ENCODE assay signal across 8 cellular contexts in genomic region chr10:102399217-102400021, GRCh38. TPM values are rescaled to one million over a fixed set of nuclear protein-coding genes. Genes with fewer than 3 reads are reported as not detected.
DNase-seq lines count a peak whose midpoint lies in the region; ATAC-seq and TF ChIP-seq lines count a peak whose summit lies in the region.

No MANE protein-coding gene starts in this region.

- DNase-seq in ELR (ENCODE audit: low read depth) (peak; percentile 86), M059J (ENCODE audit: low read depth) (peak; percentile 78), SK-N-SH (peak; percentile 95), head of caudate nucleus (peak; percentile 80 to 95 (median 91)), ovary (peak; percentile 85 to 94 (median 90))

- H3K9me3 Mint-ChIP-seq in activated naive CD8-positive, alpha-beta T cell (ENCODE audit: low read depth), result no peaks in the 10 kb centered on the region

- H3K9me2 ChIP-seq in SK-N-SH, result no peaks in the 10 kb centered on the region

- no peaks in the 10 kb centered on the region for H3K27me3 Mint-ChIP-seq in activated naive CD8-positive, alpha-beta T cell

- peak overlapping the region; percentile 92 for H3K4me3 Mint-ChIP-seq in activated naive CD8-positive, alpha-beta T cell

- CTCF ChIA-PET in SK-N-SH (lab: Yijun Ruan, JAX), result interaction anchor here (0.6 to 16.5 kb wide), 52 partner anchors 8 to 280 kb away, joined by 3 to 359 read pairs (median 5); partner anchors contain the start of genes ACTR1A, C10orf95, CUEDC2 and ELOVL3

- POLR2A ChIA-PET in SK-N-SH (lab: Yijun Ruan, JAX), result interaction anchor here (0.9 to 1.5 kb wide), 5 partner anchors 14 to 173 kb away, joined by 3 to 5 read pairs (median 3); partner anchors contain the start of genes CUEDC2, ELOVL3 and FBXL15

- H3K4me1 Mint-ChIP-seq in activated naive CD8-positive, alpha-beta T cell (ENCODE audit: low read depth), result peaks cover 32% of the 10 kb centered on the region

- H3K27ac ChIP-seq in SK-N-SH (ENCODE audit: low read depth in 2 of 2, low read length in 1 of 2), result peak overlapping the region in 1 of 2 experiments; percentile 71; a peak in 1 of 4 replicates
- peak overlapping the region; percentile 90 to 92 for H3K27ac ChIP-seq in ovary
- peak overlapping the region; percentile 69 for H3K27ac ChIP-seq in thymus (ENCODE audit: low read depth)

- H3K36me3 ChIP-seq in SK-N-SH (replicated peaks in 1 of 2; ENCODE audit: control insufficient read depth in 1 of 2, insufficient read depth in 2 of 2, low read length in 1 of 2), result no peaks in the 10 kb centered on the region
- no peaks in the 10 kb centered on the region for H3K36me3 ChIP-seq in ovary
- peaks cover 9% of the 10 kb centered on the region for H3K36me3 ChIP-seq in thymus (ENCODE audit: control insufficient read depth, insufficient read depth)

- TF ChIP-seq CTCF in SK-N-SH (IDR thresholded peaks at IDR 0.05) (peak; percentile 87), ovary (IDR thresholded peaks at IDR 0.05) (peak; percentile 98 to 99 (median 98))

- H3K4me3 ChIP-seq in SK-N-SH (ENCODE audit: low read depth in 2 of 2, low read length in 1 of 2) (peak overlapping the region; percentile 49 to 64), ovary (peak overlapping the region; percentile 55), thymus (ENCODE audit: low read length) (peak overlapping the region; percentile 51)

- TF ChIP-seq RAD21 in SK-N-SH (IDR thresholded peaks at IDR 0.05; ENCODE audit: low read length), result peak; percentile 55

- ATAC-seq in GM21825 (IDR thresholded peaks at IDR 0.05; ENCODE audit: unreplicated experiment), result peak; percentile 40

- H3K27ac Mint-ChIP-seq in activated naive CD8-positive, alpha-beta T cell, result peak overlapping the region; percentile 54

- intact Hi-C loops in head of caudate nucleus (cut with DNase I) (no loop called here), ovary (cut with DNase I) (loop anchor here in 1 of 4 donors (5.0 to 10.0 kb wide), 3 partner anchors 83 to 185 kb away; no protein-coding TSS in a partner anchor)

- H3K79me2 ChIP-seq in SK-N-SH (ENCODE audit: insufficient read depth), result peaks cover 5% of the 10 kb centered on the region; the same call in 1 of the 2 replicates

- TF ChIP-seq POLR2A in ovary (IDR thresholded peaks at IDR 0.05), result peak; percentile 63

- H3K4me1 ChIP-seq in SK-N-SH (ENCODE audit: control insufficient read depth in 1 of 2, insufficient read depth in 2 of 2, low read depth in 1 of 2, low read length in 1 of 2), result peaks cover 0 to 23% of the 10 kb centered on the region in 2 experiments; a peak in 1 of 4 replicates
- H3K4me1 ChIP-seq in ovary (ENCODE audit: insufficient read depth), result peaks cover 11% of the 10 kb centered on the region
- peaks cover 3% of the 10 kb centered on the region for H3K4me1 ChIP-seq in thymus (ENCODE audit: control insufficient read depth, insufficient read depth, low read length)

- TF ChIP-seq EP300 in SK-N-SH (IDR thresholded peaks at IDR 0.05; ENCODE audit: borderline replicate concordance in 1 of 2, low read depth in 1 of 2, low read length in 1 of 2) (no peak), ovary (IDR thresholded peaks at IDR 0.05) (no peak)

- H3K9me3 ChIP-seq in SK-N-SH (no peaks in the 10 kb centered on the region), ovary (no peaks in the 10 kb centered on the region), thymus (ENCODE audit: control insufficient read depth) (no peaks in the 10 kb centered on the region)

- H2AFZ ChIP-seq in SK-N-SH (ENCODE audit: low read depth), result peak overlapping the region; percentile 70

- H4K20me1 ChIP-seq in SK-N-SH (ENCODE audit: insufficient read depth), result no peaks in the 10 kb centered on the region

- 0 out of 2 replicates have a peak overlapping the region, but pooled peaks have one; percentile 36 for H3K9ac ChIP-seq in SK-N-SH

- H3K4me2 ChIP-seq in SK-N-SH, result peak overlapping the region; percentile 89

- 32% methylated on average over 9 of the region's 72 CpGs for WGBS in SK-N-SH (ENCODE audit: low lambda C conversion rate)
- WGBS in ovary, 3 donors, result 2 to 4% (median 3%) methylated on average over 30 to 72 of the region's 72 CpGs
- WGBS in thymus, result 5% methylated on average over 72 of the region's 72 CpGs

- peaks cover 2% of the 10 kb centered on the region for H3K36me3 Mint-ChIP-seq in activated naive CD8-positive, alpha-beta T cell

- no peaks in the 10 kb centered on the region for H3F3A ChIP-seq in SK-N-SH (replicated peaks; ENCODE audit: insufficient read depth)

- H3K27me3 ChIP-seq in SK-N-SH (ENCODE audit: insufficient read depth) (no peaks in the 10 kb centered on the region), ovary (no peaks in the 10 kb centered on the region), thymus (ENCODE audit: control insufficient read depth, insufficient read depth) (no peaks in the 10 kb centered on the region)

TF ChIP-seq in SK-N-SH, 30 proteins besides CTCF, POLR2A, EP300 and RAD21 (continues in another document):
- TF ChIP-seq FOXJ3 (CRISPR knock-in tag; IDR thresholded peaks at IDR 0.05) (peak; percentile 17; the same call in 1 of the 2 replicates), PBX3 (IDR thresholded peaks at IDR 0.05) (no peak), USF1 (IDR thresholded peaks at IDR 0.05; ENCODE audit: borderline replicate concordance, low read depth) (no peak), GABPA (IDR thresholded peaks at IDR 0.05; ENCODE audit: low read depth) (no peak), MEF2A (IDR thresholded peaks at IDR 0.05; ENCODE audit: borderline replicate concordance, low read depth) (no peak), NRF1 (IDR thresholded peaks at IDR 0.05; ENCODE audit: low read depth, low read length) (peak; percentile 40; the same call in 1 of the 2 replicates), JUND (IDR thresholded peaks at IDR 0.05) (no peak)

RNA-seq across cellular contexts. Expression of gene NFKB2, which starts 3.9 kb away (rescaled TPM):
- 9.1 and 20.7 TPM in 2 replicates for total RNA-seq in M059J (2014; rRNA removed; shearing (Covaris generic))
- polyA plus RNA-seq in SK-N-SH (2012; rRNA removed) (20.6 and 26.6 TPM in 2 replicates), ovary (10 to 100 TPM; 16.3 to 20.5 TPM), thymus (37.8 TPM)
- polyA plus RNA-seq in SK-N-SH (2012; cell fraction: cytosol; rRNA removed), result 9.9 and 14.1 TPM in 2 replicates
- 66.4 and 78.0 TPM in 2 replicates for polyA plus RNA-seq in SK-N-SH (2012; cell fraction: nucleus; rRNA removed)
- 10 to 100 TPM; 18.5 to 42.6 (median 35.9) TPM for total RNA-seq in ovary

RNA-seq across cellular contexts. Expression of gene PSD, which starts 19.2 kb away (rescaled TPM):
- not detected in 2 replicates for total RNA-seq in M059J (2014; rRNA removed; shearing (Covaris generic))
- polyA plus RNA-seq in SK-N-SH (2012; rRNA removed), result 0.97 and 0.99 TPM in 2 replicates
- 0.45 and 1.0 TPM in 2 replicates for polyA plus RNA-seq in SK-N-SH (2012; cell fraction: cytosol; rRNA removed)
- 2.1 and 3.1 TPM in 2 replicates for polyA plus RNA-seq in SK-N-SH (2012; cell fraction: nucleus; rRNA removed)
- 10 to 100 TPM in 6 of 7 donors, 1 to 10 TPM in 1; 4.4 to 34.7 (median 24.5) TPM for total RNA-seq in ovary
- 10 to 100 TPM in 1 of 2 donors, 1 to 10 TPM in 1; 4.6 to 12.4 TPM for polyA plus RNA-seq in ovary
- 3.8 TPM for polyA plus RNA-seq in thymus

RNA-seq across cellular contexts. Expression of gene FBXL15, which starts 21.2 kb away (rescaled TPM):
- total RNA-seq in M059J (2014; rRNA removed; shearing (Covaris generic)), result 8.2 and 18.8 TPM in 2 replicates
- 11.7 and 17.2 TPM in 2 replicates for polyA plus RNA-seq in SK-N-SH (2012; rRNA removed)
- 6.0 and 10.9 TPM in 2 replicates for polyA plus RNA-seq in SK-N-SH (2012; cell fraction: cytosol; rRNA removed)
- 38.1 and 88.2 TPM in 2 replicates for polyA plus RNA-seq in SK-N-SH (2012; cell fraction: nucleus; rRNA removed)
- total RNA-seq in ovary, result 10 to 100 TPM; 13.5 to 31.1 (median 19.3) TPM
- 10 to 100 TPM in 1 of 2 donors, under 1 TPM in 1; 0.25 to 17.9 TPM for polyA plus RNA-seq in ovary
- 12.0 TPM for polyA plus RNA-seq in thymus

RNA-seq across cellular contexts. Expression of gene CUEDC2, which starts 33.0 kb away (rescaled TPM):
- 33.1 and 50.9 TPM in 2 replicates for total RNA-seq in M059J (2014; rRNA removed; shearing (Covaris generic))
- polyA plus RNA-seq in SK-N-SH (2012; rRNA removed) (130 and 162 TPM in 2 replicates), ovary (10 to 100 TPM; 34.7 to 76.5 TPM), thymus (52.4 TPM)
- 95.1 and 125 TPM in 2 replicates for polyA plus RNA-seq in SK-N-SH (2012; cell fraction: cytosol; rRNA removed)
- polyA plus RNA-seq in SK-N-SH (2012; cell fraction: nucleus; rRNA removed), result 224 and 316 TPM in 2 replicates
- 10 to 100 TPM; 47.7 to 70.8 (median 61.7) TPM for total RNA-seq in ovary

RNA-seq across cellular contexts. Expression of gene C10orf95, which starts 51.9 kb away (rescaled TPM):
- total RNA-seq in M059J (2014; rRNA removed; shearing (Covaris generic)), result not detected in 2 replicates
- polyA plus RNA-seq in SK-N-SH (2012; rRNA removed) (0.05 and 0.07 TPM in 2 replicates), ovary (under 1 TPM in 1 of 2 donors, not detected in 1; 0.11 TPM), thymus (0.46 TPM)
- 0.03 and 0.07 TPM in 2 replicates for polyA plus RNA-seq in SK-N-SH (2012; cell fraction: cytosol; rRNA removed)
- 0.08 and 0.19 TPM in 2 replicates for polyA plus RNA-seq in SK-N-SH (2012; cell fraction: nucleus; rRNA removed)
- 10 to 100 TPM in 1 of 7 donors, 1 to 10 TPM in 1, under 1 TPM in 3, not detected in 2; 0.37 to 22.3 (median 0.60) TPM for total RNA-seq in ovary
